Comparison of ENCODE assay signal across 8 cellular contexts in genomic region chr6:57221191-57221935, GRCh38. TPM values are rescaled to one million over a fixed set of nuclear protein-coding genes. Genes with fewer than 3 reads are reported as not detected.
A peak's percentile ranks its signal among the peaks of the same experiment; 100 is the strongest.
DNase-seq lines count a peak whose midpoint lies in the region; ATAC-seq, FAIRE-seq and TF ChIP-seq lines count a peak whose summit lies in the region.

No MANE protein-coding gene starts in this region.

- H3K36me3 ChIP-seq in fibroblast of lung (ENCODE audit: control insufficient read depth, insufficient read depth, low read length), result no peaks in the 10 kb centered on the region

- H3K4me3 Mint-ChIP-seq in CD4-positive, alpha-beta T cell, result peak overlapping the region; percentile 95
- peak overlapping the region; percentile 84 for H3K4me3 Mint-ChIP-seq in activated T-cell treated with anti-CD3 and anti-CD28 coated beads, Interleukin-2, amount 50 U/mL, for 24 hours
- H3K4me3 Mint-ChIP-seq in naive B cell, result peak overlapping the region; percentile 89 to 100 (median 95)
- H3K4me3 Mint-ChIP-seq in stimulated activated naive CD8-positive, alpha-beta T cell treated with anti-CD3 and anti-CD28 coated beads, Interleukin-15, Interleukin-2, amounts not matched to agents 100 ng/mL and 50 ng/mL, for 24 hours, result peak overlapping the region; percentile 90

- peaks cover 4% of the 10 kb centered on the region for H3K4me1 ChIP-seq in fibroblast of lung (ENCODE audit: control insufficient read depth, extremely low read depth, insufficient read depth, low read length)

- H3K27me3 Mint-ChIP-seq in CD4-positive, alpha-beta T cell, result peaks cover 17% of the 10 kb centered on the region
- peaks cover 26% of the 10 kb centered on the region for H3K27me3 Mint-ChIP-seq in activated T-cell treated with anti-CD3 and anti-CD28 coated beads, Interleukin-2, amount 50 U/mL, for 24 hours
- peaks cover 0 to 18% (median 18%) of the 10 kb centered on the region in 3 donors for H3K27me3 Mint-ChIP-seq in naive B cell
- H3K27me3 Mint-ChIP-seq in stimulated activated naive CD8-positive, alpha-beta T cell treated with anti-CD3 and anti-CD28 coated beads, Interleukin-15, Interleukin-2, amounts not matched to agents 100 ng/mL and 50 ng/mL, for 24 hours, result peaks cover 33% of the 10 kb centered on the region

- ATAC-seq in CD4-positive, alpha-beta T cell (ENCODE audit: poor library complexity), result peak; percentile 45
- ATAC-seq in HG03354 (IDR thresholded peaks at IDR 0.05; ENCODE audit: poor library complexity, severe bottlenecking, unreplicated experiment) (peak; percentile 66), naive B cell (ENCODE audit: low read depth in 2 of 2) (peak; percentile 55 to 59)

- POLR2A ChIA-PET in CD4-positive, alpha-beta T cell (lab: Charles Lee), result interaction anchor here (0.8 to 2.1 kb wide), 7 partner anchors 8 to 65 kb away, joined by 3 to 17 read pairs (median 4); partner anchors contain the start of gene BAG2

- H3K79me2 ChIP-seq in fibroblast of lung (ENCODE audit: control insufficient read depth, insufficient read depth, low read length), result peaks cover 50% of the 10 kb centered on the region

- peak overlapping the region; percentile 84 for H2AFZ ChIP-seq in fibroblast of lung (ENCODE audit: low read length)

- H3K9me3 Mint-ChIP-seq in CD4-positive, alpha-beta T cell, result no peaks in the 10 kb centered on the region
- H3K9me3 Mint-ChIP-seq in activated T-cell treated with anti-CD3 and anti-CD28 coated beads, Interleukin-2, amount 50 U/mL, for 24 hours, result no peaks in the 10 kb centered on the region
- H3K9me3 Mint-ChIP-seq in naive B cell, result no peaks in the 10 kb centered on the region
- no peaks in the 10 kb centered on the region for H3K9me3 Mint-ChIP-seq in stimulated activated naive CD8-positive, alpha-beta T cell treated with anti-CD3 and anti-CD28 coated beads, Interleukin-15, Interleukin-2, amounts not matched to agents 100 ng/mL and 50 ng/mL, for 24 hours

- peak overlapping the region; percentile 92 for H3K9ac ChIP-seq in fibroblast of lung (ENCODE audit: insufficient read depth, low read length)

- peaks cover 7% of the 10 kb centered on the region for H3K36me3 Mint-ChIP-seq in CD4-positive, alpha-beta T cell (ENCODE audit: low read depth)
- H3K36me3 Mint-ChIP-seq in activated T-cell treated with anti-CD3 and anti-CD28 coated beads, Interleukin-2, amount 50 U/mL, for 24 hours (ENCODE audit: low read depth), result peaks cover 8% of the 10 kb centered on the region
- H3K36me3 Mint-ChIP-seq in naive B cell, result peaks cover 0 to 7% of the 10 kb centered on the region in 2 donors
- H3K36me3 Mint-ChIP-seq in stimulated activated naive CD8-positive, alpha-beta T cell treated with anti-CD3 and anti-CD28 coated beads, Interleukin-15, Interleukin-2, amounts not matched to agents 100 ng/mL and 50 ng/mL, for 24 hours (ENCODE audit: low read depth), result no peaks in the 10 kb centered on the region

- H3K27ac Mint-ChIP-seq in CD4-positive, alpha-beta T cell, result no peak overlapping the region
- peak overlapping the region; percentile 75 for H3K27ac Mint-ChIP-seq in activated T-cell treated with anti-CD3 and anti-CD28 coated beads, Interleukin-2, amount 50 U/mL, for 24 hours
- H3K27ac Mint-ChIP-seq in naive B cell, result peak overlapping the region in 3 of 6 donors; percentile 41 to 83 (median 57)
- H3K27ac Mint-ChIP-seq in stimulated activated naive CD8-positive, alpha-beta T cell treated with anti-CD3 and anti-CD28 coated beads, Interleukin-15, Interleukin-2, amounts not matched to agents 100 ng/mL and 50 ng/mL, for 24 hours, result peak overlapping the region; percentile 72

- no peak overlapping the region for H3K27ac ChIP-seq in CD4-positive, alpha-beta T cell (ENCODE audit: low read depth, low read length)
- peak overlapping the region; percentile 94 for H3K27ac ChIP-seq in fibroblast of lung (ENCODE audit: insufficient read depth, low read length)

- H3K4me1 Mint-ChIP-seq in CD4-positive, alpha-beta T cell (ENCODE audit: low read depth), result peaks cover 14% of the 10 kb centered on the region
- H3K4me1 Mint-ChIP-seq in activated T-cell treated with anti-CD3 and anti-CD28 coated beads, Interleukin-2, amount 50 U/mL, for 24 hours (ENCODE audit: low read depth), result peaks cover 26% of the 10 kb centered on the region
- peaks cover 6 to 12% (median 9%) of the 10 kb centered on the region in 3 donors for H3K4me1 Mint-ChIP-seq in naive B cell
- H3K4me1 Mint-ChIP-seq in stimulated activated naive CD8-positive, alpha-beta T cell treated with anti-CD3 and anti-CD28 coated beads, Interleukin-15, Interleukin-2, amounts not matched to agents 100 ng/mL and 50 ng/mL, for 24 hours (ENCODE audit: low read depth), result peaks cover 25% of the 10 kb centered on the region

- intact Hi-C loops in CD4-positive, alpha-beta T cell (cut with DNase I, micrococcal nuclease), result loop anchor here (2.0 to 10.0 kb wide), 4 partner anchors 45 to 743 kb away; partner anchors contain the start of gene KIAA1586 (in 1 of the 2)

- CTCF ChIA-PET in CD4-positive, alpha-beta T cell (lab: Charles Lee), result interaction anchor here (0.9 to 1.8 kb wide), 4 partner anchors 93 to 317 kb away, joined by 3 to 8 read pairs (median 3); partner anchors contain the start of genes KIAA1586 and PRIM2

- H4K20me1 ChIP-seq in fibroblast of lung (ENCODE audit: control insufficient read depth, extremely low read depth, insufficient read depth, low read length), result no peaks in the 10 kb centered on the region

- no peaks in the 10 kb centered on the region for H3K9me3 ChIP-seq in CD4-positive, alpha-beta T cell (ENCODE audit: control insufficient read depth, low read length)
- no peaks in the 10 kb centered on the region for H3K9me3 ChIP-seq in fibroblast of lung (ENCODE audit: control insufficient read depth, insufficient read depth, low read depth, low read length)

- TF ChIP-seq CTCF in CD4-positive, alpha-beta T cell (IDR thresholded peaks at IDR 0.05), result peak; percentile 45
- peak; percentile 36 to 38 for TF ChIP-seq CTCF in fibroblast of lung (conservative IDR thresholded peaks at IDR 0.05 in 1 of 2, IDR thresholded peaks at IDR 0.05 in 1 of 2; ENCODE audit: low read depth in 1 of 2, low read length in 2 of 2)

- peak; percentile 66 for FAIRE-seq in GM19239 (lab: Jason Lieb, UNC)

- H3K4me2 ChIP-seq in fibroblast of lung (ENCODE audit: extremely low read depth, insufficient read depth, low read length), result peak overlapping the region; percentile 78

- peaks cover 10% of the 10 kb centered on the region for H3K27me3 ChIP-seq in CD4-positive, alpha-beta T cell (ENCODE audit: control insufficient read depth, insufficient read depth, low read length)
- H3K27me3 ChIP-seq in fibroblast of lung (ENCODE audit: control insufficient read depth, insufficient read depth, low read length), result no peaks in the 10 kb centered on the region

- DNase-seq in CD4-positive, alpha-beta T cell, result peak; percentile 5 to 46 (median 20)
- DNase-seq in GM19239 (ENCODE audit: insufficient read length, low spot score) (peak; percentile 9), NCI-H82 (lab: John Stamatoyannopoulos, UW) (peak; percentile 85), fibroblast of lung (ENCODE audit: low read depth in 2 of 2) (peak; percentile 63 to 71), naive B cell (peak; percentile 51)
- DNase-seq in activated T-cell treated with anti-CD3 and anti-CD28 coated beads, Interleukin-2, amount 50 U/mL, for 24 hours, result no peak

- H3K4me3 ChIP-seq in fibroblast of lung (replicated peaks in 1 of 4; ENCODE audit: control extremely low read depth in 1 of 4, insufficient read depth in 1 of 4, low read depth in 3 of 4, low read length in 4 of 4), result peak overlapping the region; percentile 88 to 92 (median 89)

RNA-seq across cellular contexts. Expression of gene RAB23, which starts 0.7 kb away (rescaled TPM):
- under 1 TPM; 0.45 to 0.49 TPM for total RNA-seq in CD4-positive, alpha-beta T cell
- total RNA-seq in fibroblast of lung, result 50.8 and 68.0 TPM in 2 replicates
- polyA plus RNA-seq in fibroblast of lung (41.4 and 61.2 TPM in 2 replicates), naive B cell (ENCODE audit: low read depth in 6 of 6) (under 1 TPM in 5 of 6 donors, not detected in 1; 0.26 to 0.79 (median 0.44) TPM)
- polyA plus RNA-seq in fibroblast of lung (2012), result 30.2 and 37.7 TPM in 2 replicates
- 13.5 and 19.3 TPM in 2 replicates for polyA minus RNA-seq in fibroblast of lung (ENCODE audit: low replicate concordance)

RNA-seq across cellular contexts. Expression of gene BAG2, which starts 49.2 kb away (rescaled TPM):
- 1 to 10 TPM; 5.4 to 5.6 TPM for total RNA-seq in CD4-positive, alpha-beta T cell
- total RNA-seq in fibroblast of lung, result 22.1 and 31.5 TPM in 2 replicates
- polyA plus RNA-seq in fibroblast of lung (21.1 and 27.3 TPM in 2 replicates), naive B cell (ENCODE audit: low read depth in 6 of 6) (1 to 10 TPM; 1.9 to 4.4 (median 2.4) TPM)
- polyA plus RNA-seq in fibroblast of lung (2012), result 15.0 and 20.4 TPM in 2 replicates
- polyA minus RNA-seq in fibroblast of lung (ENCODE audit: low replicate concordance), result 2.5 and 3.5 TPM in 2 replicates

Comparison
In these comparisons a context has a peak if more than half of its experiments do, and no peak if none do; other contexts are left out.
1. RNA of gene RAB23, which starts 0.7 kb away (total RNA-seq): 50.8 to 68.0 TPM in fibroblast of lung; 0.45 to 0.49 TPM in CD4-positive, alpha-beta T cell; every median in the first group is over 10 times any median in the second.
2. Peak in every context shown above with its lines, with median percentiles within 50 percentile points of each other: ATAC-seq and H3K4me3 Mint-ChIP-seq.